In the genomic region with DNA sequence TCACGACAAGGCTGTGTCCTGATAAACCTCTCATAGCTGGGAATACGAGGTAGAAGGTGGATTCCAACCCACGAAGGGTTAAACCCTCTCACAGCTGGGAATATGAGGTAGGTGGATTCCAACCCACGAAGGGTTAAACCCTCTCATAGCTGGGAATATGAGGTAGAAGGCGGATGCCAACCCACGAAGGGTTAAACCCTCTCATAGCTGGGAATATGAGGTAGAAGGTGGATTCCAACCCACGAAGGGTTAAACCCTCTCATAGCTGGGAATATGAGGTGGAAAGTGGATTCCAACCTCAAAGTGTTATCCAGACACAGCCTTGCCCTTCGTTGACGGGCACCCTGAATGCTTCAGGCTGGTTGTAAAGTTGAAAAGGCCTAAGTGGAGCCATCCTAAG, we compare ENCODE assay signal across 15 cellular contexts. TPM values are rescaled to one million over a fixed set of nuclear protein-coding genes. Genes with fewer than 3 reads are reported as not detected.
"Had no signal": no experiment of that assay in that cellular context is flagged by ENCODE, and none has a peak within 500 bp of the region (broad histone marks: within the 10 kb centered on the region; RNA-seq: fewer than 3 reads in every experiment).

No MANE protein-coding gene starts in this region.

- H3K27me3 ChIP-seq: colonic mucosa, spleen had no signal

- H3K27me3 Mint-ChIP-seq: activated CD4-positive, alpha-beta T cell treated with anti-CD3 and anti-CD28 coated beads for 36 hours; stimulated activated naive B cell treated with anti-CD40 and anti-IgM and Interleukin-4, amounts not matched to agents 10 μg/mL and 1 μg/mL and 100 μg/mL, for 72 hours had no signal

- H3K36me3 ChIP-seq: colonic mucosa had no signal

- ATAC-seq: activated CD4-positive, alpha-beta T cell treated with anti-CD3 and anti-CD28 coated beads for 36 hours; left lobe of liver; stimulated activated naive B cell treated with anti-CD40 and anti-IgM and Interleukin-4, amounts not matched to agents 10 μg/mL and 1 μg/mL and 100 μg/mL, for 72 hours had no signal

- DNase-seq: activated CD4-positive, alpha-beta T cell treated with anti-CD3 and anti-CD28 coated beads for 36 hours; activated CD4-positive, alpha-beta T cell treated with anti-CD3 and anti-CD28 coated beads, Interleukin-2, amount 50 U/mL, for 48 hours; activated gamma-delta T cell; activated naive CD8-positive, alpha-beta T cell treated with anti-CD3 and anti-CD28 coated beads, Interleukin-2, amount 10 ng/mL, durations not matched to agents 7 days and 5 days; amygdala; colonic mucosa; hypothalamus; kidney; midbrain; spleen; stimulated activated naive B cell treated with anti-CD40 and anti-IgM and Interleukin-4, amounts not matched to agents 10 μg/mL and 1 μg/mL and 100 μg/mL, for 72 hours had no signal

- H3K4me3 Mint-ChIP-seq: activated CD4-positive, alpha-beta T cell treated with anti-CD3 and anti-CD28 coated beads for 36 hours; activated naive CD8-positive, alpha-beta T cell treated with anti-CD3 and anti-CD28 coated beads, Interleukin-2, amount 10 ng/mL, durations not matched to agents 7 days and 5 days; stimulated activated naive B cell treated with anti-CD40 and anti-IgM and Interleukin-4, amounts not matched to agents 10 μg/mL and 1 μg/mL and 100 μg/mL, for 72 hours had no signal

- H3K4me3 ChIP-seq: colonic mucosa, spleen had no signal

- H3K27ac Mint-ChIP-seq: activated CD4-positive, alpha-beta T cell treated with anti-CD3 and anti-CD28 coated beads for 36 hours; activated naive CD8-positive, alpha-beta T cell treated with anti-CD3 and anti-CD28 coated beads, Interleukin-2, amount 10 ng/mL, durations not matched to agents 7 days and 5 days; stimulated activated naive B cell treated with anti-CD40 and anti-IgM and Interleukin-4, amounts not matched to agents 10 μg/mL and 1 μg/mL and 100 μg/mL, for 72 hours had no signal

- H3K9me3 Mint-ChIP-seq: activated naive CD8-positive, alpha-beta T cell treated with anti-CD3 and anti-CD28 coated beads, Interleukin-2, amount 10 ng/mL, durations not matched to agents 7 days and 5 days; stimulated activated naive B cell treated with anti-CD40 and anti-IgM and Interleukin-4, amounts not matched to agents 10 μg/mL and 1 μg/mL and 100 μg/mL, for 72 hours had no signal

- H3K9me3 ChIP-seq: colonic mucosa, spleen had no signal

- H3K27ac ChIP-seq: colonic mucosa had no signal

RNA-seq across cellular contexts. Expression of gene PDIA2, which starts 38.6 kb away (rescaled TPM):
- total RNA-seq: activated CD4-positive, alpha-beta T cell treated with anti-CD3 and anti-CD28 coated beads for 36 hours; kidney; lung microvascular endothelial cell; T-helper 2 cell treated with Interferon-gamma antibody and Interleukin-4, amounts not matched to agents 100 ng/mL and 5 ng/mL, for 36 hours; ureter had no signal

RNA-seq across cellular contexts. Expression of gene ARHGDIG, which starts 41.1 kb away (rescaled TPM):
- total RNA-seq: activated CD4-positive, alpha-beta T cell treated with anti-CD3 and anti-CD28 coated beads for 36 hours; activated naive CD8-positive, alpha-beta T cell treated with anti-CD3 and anti-CD28 coated beads, Interleukin-2, amount 10 ng/mL, durations not matched to agents 7 days and 5 days; spleen; T-helper 2 cell treated with Interferon-gamma antibody and Interleukin-4, amounts not matched to agents 100 ng/mL and 5 ng/mL, for 36 hours; ureter had no signal

RNA-seq across cellular contexts. Expression of gene RGS11, which starts 45.8 kb away (rescaled TPM):
- total RNA-seq: activated naive CD8-positive, alpha-beta T cell treated with anti-CD3 and anti-CD28 coated beads, Interleukin-2, amount 10 ng/mL, durations not matched to agents 7 days and 5 days had no signal
